In genomic region chr4:51867689-51868448, GRCh38 we compare ENCODE assay signal across 17 cellular contexts. TPM values are rescaled to one million over a fixed set of nuclear protein-coding genes. Genes with fewer than 3 reads are reported as not detected.
DNase-seq lines count a peak whose midpoint lies in the region; ATAC-seq, FAIRE-seq and TF ChIP-seq lines count a peak whose summit lies in the region.
"Had no signal": no experiment of that assay in that cellular context is flagged by ENCODE, and none has a peak within 500 bp of the region (broad histone marks: within the 10 kb centered on the region; RNA-seq: fewer than 3 reads in every experiment).

No MANE protein-coding gene starts in this region.

- H3K4me1 ChIP-seq in ACC112 (ENCODE audit: control insufficient read depth, insufficient read depth, low read length, unreplicated experiment): peaks cover 12% of the 10 kb centered on the region
- H3K4me1 ChIP-seq: HAP-1 had no signal

- peaks cover 27% of the 10 kb centered on the region for H3K36me3 ChIP-seq in ACC112 (ENCODE audit: insufficient read depth, low read length)

- H3K36me3 Mint-ChIP-seq in HFFc6 (ENCODE audit: low read depth): peaks cover 37% of the 10 kb centered on the region

- no peak for TF ChIP-seq CTCF in HFFc6 (IDR thresholded peaks at IDR 0.05)

- peaks cover 27% of the 10 kb centered on the region for H3K4me1 Mint-ChIP-seq in HFFc6 (ENCODE audit: low read depth)

- peaks cover 2% of the 10 kb centered on the region; the same call in 1 of the 2 replicates for H3K27me3 Mint-ChIP-seq in HFFc6 (ENCODE audit: insufficient read depth)
- H3K27me3 Mint-ChIP-seq: CD4-positive, alpha-beta T cell had no signal

- H3K27ac Mint-ChIP-seq in HFFc6: 0 out of 2 replicates have a peak overlapping the region, but pooled peaks have one; percentile 63
- H3K27ac Mint-ChIP-seq: CD4-positive, alpha-beta T cell had no signal

- H2AFZ ChIP-seq in ACC112 (ENCODE audit: low read length, unreplicated experiment): no peak overlapping the region

- no peak for DNase-seq in HFFc6
- DNase-seq in myocyte (ENCODE audit: low read depth): peak; percentile 31
- no peak for DNase-seq in urothelium cell line (ENCODE audit: low spot score)
- DNase-seq in left colon: no peak
- DNase-seq: AML-193; CD4-positive, alpha-beta T cell; DMS153; DMS79; GF-D8; GOT3; KG1 had no signal

- ATAC-seq in left colon: no peak
- ATAC-seq in GM18498 (IDR thresholded peaks at IDR 0.05; ENCODE audit: unreplicated experiment): no peak

- no peaks in the 10 kb centered on the region for H3K27me3 ChIP-seq in ACC112 (ENCODE audit: insufficient read depth, low read length)

- H3K9me3 Mint-ChIP-seq in HFFc6: no peaks in the 10 kb centered on the region
- H3K9me3 Mint-ChIP-seq: CD4-positive, alpha-beta T cell had no signal

- H3K4me3 Mint-ChIP-seq in HFFc6: no peak overlapping the region
- H3K4me3 Mint-ChIP-seq: CD4-positive, alpha-beta T cell had no signal

- peak; percentile 56 for FAIRE-seq in urothelium cell line (lab: Jason Lieb, UNC)
- FAIRE-seq: A204.1, HTR-8/SVneo had no signal

- intact Hi-C loops in left colon (cut with DNase I, micrococcal nuclease): no loop called here

- 0 out of 2 replicates have a peak overlapping the region, but pooled peaks have one; percentile 40 for H3K27ac ChIP-seq in ACC112 (ENCODE audit: low read depth, low read length)
- H3K27ac ChIP-seq: C4-2B had no signal

- H3K4me3 ChIP-seq in ACC112 (ENCODE audit: low read depth, low read length): no peak overlapping the region
- H3K4me3 ChIP-seq: HAP-1 had no signal

- no peaks in the 10 kb centered on the region for H3K79me2 ChIP-seq in ACC112 (ENCODE audit: control insufficient read depth, insufficient read depth, low read length, unreplicated experiment)

RNA-seq across cellular contexts. Expression of gene DCUN1D4, which starts 24.9 kb away (rescaled TPM):
- total RNA-seq in HFFc6 (2021; fragmentation: NEBNext Ultra II Directional; extraction: Animal tissue kit (Norgen Biotek cat#: 25700)): 10 to 100 TPM; 41.0 to 55.1 (median 47.1) TPM
- 26.4 and 36.8 TPM in 2 replicates for total RNA-seq in myocyte
- 31.6 TPM for polyA plus RNA-seq in myocyte (2012)
- 10 to 100 TPM; 29.7 to 37.5 TPM for total RNA-seq in left colon
